17 cellular contexts compared by ENCODE assay signal in genomic region chr15:83850015-83850414, GRCh38.
A peak's percentile ranks its signal among the peaks of the same experiment; 100 is the strongest.
DNase-seq lines count a peak whose midpoint lies in the region; ATAC-seq and TF ChIP-seq lines count a peak whose summit lies in the region.
"Had no signal": no experiment of that assay in that cellular context is flagged by ENCODE, and none has a peak within 500 bp of the region (broad histone marks: within the 10 kb centered on the region; RNA-seq: fewer than 3 reads in every experiment).

No MANE protein-coding gene starts in this region.

- H3K27ac Mint-ChIP-seq in HFFc6: no peak overlapping the region

- peaks cover 26% of the 10 kb centered on the region for H3K9me3 Mint-ChIP-seq in HFFc6

- TF ChIP-seq POLR2A in testis (IDR thresholded peaks at IDR 0.05): no peak

- no peaks in the 10 kb centered on the region for H3K4me1 Mint-ChIP-seq in HFFc6 (ENCODE audit: low read depth)

- H3K36me3 ChIP-seq in RWPE2 (ENCODE audit: low read depth) (no peaks in the 10 kb centered on the region), testis (ENCODE audit: low read depth, missing control alignments) (no peaks in the 10 kb centered on the region)

- WGBS in testis, 2 donors: 44 to 54% methylated on average over 5 of the region's 5 CpGs

- H3K27ac ChIP-seq in RWPE2 (ENCODE audit: poor library complexity, severe bottlenecking) (peak overlapping the region; percentile 85), testis (no peak overlapping the region), coronary artery (no peak overlapping the region)
- H3K27ac ChIP-seq: C4-2B had no signal

- H3K36me3 Mint-ChIP-seq in HFFc6 (ENCODE audit: low read depth): no peaks in the 10 kb centered on the region

- H3K27me3 Mint-ChIP-seq in HFFc6 (ENCODE audit: insufficient read depth): no peaks in the 10 kb centered on the region

- intact Hi-C loops in Right ventricle myocardium superior (cut with DNase I) (no loop called here), left cardiac atrium (cut with DNase I) (no loop called here), testis (cut with DNase I; ENCODE audit: low total_unique reads) (no loop called here)

- peaks cover 80% of the 10 kb centered on the region for H3K4me1 ChIP-seq in RWPE2 (ENCODE audit: insufficient read depth, poor library complexity, severe bottlenecking)
- H3K4me1 ChIP-seq in testis: no peaks in the 10 kb centered on the region

- H3K9me3 ChIP-seq in RWPE2 (ENCODE audit: severe bottlenecking) (no peaks in the 10 kb centered on the region), testis (no peaks in the 10 kb centered on the region)

- TF ChIP-seq CTCF in RWPE2 (IDR thresholded peaks at IDR 0.05; ENCODE audit: poor library complexity, severe bottlenecking) (no peak), fibroblast of villous mesenchyme (IDR thresholded peaks at IDR 0.05; ENCODE audit: insufficient read depth, low read depth, low read length) (no peak), testis (IDR thresholded peaks at IDR 0.05) (no peak), HFFc6 (IDR thresholded peaks at IDR 0.05) (no peak), coronary artery (IDR thresholded peaks at IDR 0.05) (no peak)

- ATAC-seq in Right ventricle myocardium superior (ENCODE audit: poor library complexity) (peak; percentile 18), left cardiac atrium (no peak), RWPE2 (ENCODE audit: low read depth) (no peak)
- ATAC-seq: HCT116, K562 had no signal

- H3K4me3 Mint-ChIP-seq in HFFc6: no peak overlapping the region

- no peak for DNase-seq in Right ventricle myocardium superior
- no peak for DNase-seq in left cardiac atrium
- DNase-seq in RWPE2 (ENCODE audit: low spot score): no peak
- DNase-seq in fibroblast of villous mesenchyme (ENCODE audit: low read depth): peak; percentile 40
- peak; percentile 19 for DNase-seq in testis
- no peak for DNase-seq in NOMO-1 (lab: John Stamatoyannopoulos, UW; ENCODE audit: unreplicated experiment in 2 of 2)
- no peak for DNase-seq in HFFc6
- DNase-seq in coronary artery (ENCODE audit: low spot score): no peak
- DNase-seq: 8988T, COR-L47, NCI-H1694, NCI-H2107, NCI-H345, SHP77 treated with DMSO at 0.1 percent for 48 hours had no signal

- H3K4me3 ChIP-seq in RWPE2 (ENCODE audit: severe bottlenecking): no peak overlapping the region
- H3K4me3 ChIP-seq in fibroblast of villous mesenchyme (ENCODE audit: low read depth, low read length): no peak overlapping the region
- H3K4me3 ChIP-seq in testis: no peak overlapping the region
- H3K4me3 ChIP-seq in coronary artery: no peak overlapping the region
- H3K4me3 ChIP-seq: K562 had no signal

- H3K27me3 ChIP-seq in RWPE2 (ENCODE audit: insufficient read depth, poor library complexity, severe bottlenecking) (no peaks in the 10 kb centered on the region), testis (no peaks in the 10 kb centered on the region)

Comparison
In these comparisons a context has a peak if more than half of its experiments do, and no peak if none do; other contexts are left out.
1. DNase-seq: peak in fibroblast of villous mesenchyme (single experiment) and testis (single experiment); none in Right ventricle myocardium superior (single experiment), left cardiac atrium (single experiment), RWPE2 (single experiment), NOMO-1 (0 of 2), HFFc6 (single experiment) and coronary artery (single experiment).